15 cellular contexts compared by ENCODE assay signal in genomic region chr4:82367438-82368097, GRCh38. TPM values are rescaled to one million over a fixed set of nuclear protein-coding genes. Genes with fewer than 3 reads are reported as not detected.
DNase-seq lines count a peak whose midpoint lies in the region; ATAC-seq, FAIRE-seq and TF ChIP-seq lines count a peak whose summit lies in the region.
"Had no signal": no experiment of that assay in that cellular context is flagged by ENCODE, and none has a peak within 500 bp of the region (broad histone marks: within the 10 kb centered on the region; RNA-seq: fewer than 3 reads in every experiment).

No MANE protein-coding gene starts in this region.

- peaks cover 92% of the 10 kb centered on the region for H4K20me1 ChIP-seq in OCI-LY7 (ENCODE audit: insufficient read depth, low read length)
- H4K20me1 ChIP-seq in K562 (replicated peaks; ENCODE audit: control insufficient read depth, insufficient read depth, low read length) = peaks cover 79% of the 10 kb centered on the region
- H4K20me1 ChIP-seq in osteoblast (ENCODE audit: insufficient read depth, low read length) = peaks cover 84% of the 10 kb centered on the region

- peak; percentile 68 for FAIRE-seq in K562 (lab: Jason Lieb, UNC)

- DNase-seq in T-helper 1 cell = no peak
- no peak for DNase-seq in OCI-LY7 (ENCODE audit: low spot score)
- DNase-seq in K562 (ENCODE audit: extremely low read depth in 1 of 4, low spot score in 3 of 4) = peak in 2 of 4 experiments; percentile 43 to 54
- no peak for DNase-seq in osteoblast (ENCODE audit: insufficient read length, low spot score, missing footprints)
- no peak for DNase-seq in activated CD8-positive, alpha-beta memory T cell treated with anti-CD3 and anti-CD28 coated beads for 24 hours
- no peak for DNase-seq in activated CD4-positive, CD25-positive, alpha-beta regulatory T cell treated with anti-CD3 and anti-CD28 coated beads, Interleukin-2, amount 50 U/mL, for 72 hours
- no peak for DNase-seq in foreskin melanocyte
- DNase-seq: DMS153; effector CD8-positive, alpha-beta T cell; head of caudate nucleus; NCI-H2171 treated with DMSO at 0.1 percent for 48 hours; stimulated activated CD4-positive, alpha-beta T cell treated with anti-CD3 and anti-CD28 coated beads, Interleukin-4, amount 100 ng/mL, for 1 hour; WERI-Rb-1 had no signal

- 37% methylated on average over 5 of the region's 5 CpGs for WGBS in K562 (ENCODE audit: insufficient coverage, low coverage, missing lambda C conversion rate)

- H3K9ac ChIP-seq in K562 (ENCODE audit: insufficient read depth in 1 of 2, low read depth in 2 of 2, low read length in 2 of 2) = 0 out of 4 replicates have a peak overlapping the region, but pooled peaks have one; percentile 14 to 39

- TF ChIP-seq POLR2A in K562 (conservative IDR thresholded peaks at IDR 0.05) = peak; percentile 33

- POLR2A ChIA-PET in OCI-LY7 (lab: Charles Lee) = interaction anchor here (2.4 kb wide), 1 partner anchor 12 kb away, joined by 17 read pairs; no protein-coding TSS in a partner anchor
- POLR2A ChIA-PET in K562 (lab: Yijun Ruan, JAX) = interaction anchor here (0.7 to 1.4 kb wide), 2 partner anchors 12 to 34 kb away, joined by 3 to 4 read pairs; no protein-coding TSS in a partner anchor

- H3K27ac Mint-ChIP-seq in T-helper 1 cell treated with Interleukin-12 subunit alpha and Interleukin-12 subunit beta and Interleukin-4 antibody, amounts not matched to agents 30 μg/mL and 1 μg/mL, for 36 hours = peak overlapping the region; percentile 45

- in situ Hi-C loops in K562 (cut with MboI) = no loop called here

- BruUV-seq in OCI-LY7 (replicated peaks; lab: Mats Ljungman, UMichigan) (no TSS peak), K562 (replicated peaks; lab: Mats Ljungman, UMichigan) (no TSS peak)

- H3K4me3 ChIP-seq in OCI-LY7 (ENCODE audit: low read depth, low read length, poor library complexity, severe bottlenecking) = peak overlapping the region; percentile 99
- no peak overlapping the region for H3K4me3 ChIP-seq in K562
- no peak overlapping the region for H3K4me3 ChIP-seq in osteoblast (ENCODE audit: insufficient read depth, low read length)
- H3K4me3 ChIP-seq: prostate gland had no signal

- no peaks in the 10 kb centered on the region for H3K9me2 ChIP-seq in OCI-LY7 (ENCODE audit: insufficient read depth, low read length)

- no peaks in the 10 kb centered on the region for H3K9me3 Mint-ChIP-seq in T-helper 1 cell treated with Interleukin-12 subunit alpha and Interleukin-12 subunit beta and Interleukin-4 antibody, amounts not matched to agents 30 μg/mL and 1 μg/mL, for 36 hours

- no peaks in the 10 kb centered on the region for H3K27me3 Mint-ChIP-seq in T-helper 1 cell treated with Interleukin-12 subunit alpha and Interleukin-12 subunit beta and Interleukin-4 antibody, amounts not matched to agents 30 μg/mL and 1 μg/mL, for 36 hours (ENCODE audit: low read depth)

- no peaks in the 10 kb centered on the region for H3K9me3 ChIP-seq in OCI-LY7 (ENCODE audit: low read length)
- H3K9me3 ChIP-seq in K562 (replicated peaks; ENCODE audit: control insufficient read depth, insufficient read depth, low read depth, low read length) = no peaks in the 10 kb centered on the region
- H3K9me3 ChIP-seq in osteoblast (ENCODE audit: low read depth, low read length) = no peaks in the 10 kb centered on the region
- H3K9me3 ChIP-seq: prostate gland had no signal

- H3K4me2 ChIP-seq in OCI-LY7 (ENCODE audit: low read length) (peak overlapping the region; percentile 92), K562 (ENCODE audit: insufficient read depth, low read length) (peak overlapping the region; percentile 57), osteoblast (ENCODE audit: insufficient read depth, low read length) (no peak overlapping the region)

- peaks cover 100% of the 10 kb centered on the region for H3K79me2 ChIP-seq in OCI-LY7 (ENCODE audit: insufficient read depth, low read depth, low read length)
- peaks cover 100% of the 10 kb centered on the region for H3K79me2 ChIP-seq in K562 (ENCODE audit: control insufficient read depth, insufficient read depth, low read length)
- H3K79me2 ChIP-seq in osteoblast (ENCODE audit: insufficient read depth, low read length) = peaks cover 98% of the 10 kb centered on the region

- peaks cover 64% of the 10 kb centered on the region for H3K4me1 Mint-ChIP-seq in T-helper 1 cell treated with Interleukin-12 subunit alpha and Interleukin-12 subunit beta and Interleukin-4 antibody, amounts not matched to agents 30 μg/mL and 1 μg/mL, for 36 hours (ENCODE audit: low read depth)

- H3K9me1 ChIP-seq in K562 (ENCODE audit: control insufficient read depth, insufficient read depth, low read length) = no peaks in the 10 kb centered on the region

- no peak for TF ChIP-seq RAD21 in K562 (CRISPR knock-in tag; conservative IDR thresholded peaks at IDR 0.05 in 1 of 2, IDR thresholded peaks at IDR 0.05 in 1 of 2)

- no peak overlapping the region for H3K27ac ChIP-seq in OCI-LY7 (ENCODE audit: low read depth, low read length, poor library complexity, severe bottlenecking)
- peak overlapping the region; percentile 25; the same call in 2 of the 3 replicates for H3K27ac ChIP-seq in K562 (ENCODE audit: extremely low read depth, low read depth, low read length)
- peak overlapping the region; percentile 19 for H3K27ac ChIP-seq in osteoblast (ENCODE audit: low read depth, low read length)
- H3K27ac ChIP-seq: prostate gland, WERI-Rb-1 had no signal

- ATAC-seq in K562 = peak; percentile 60

- intact Hi-C loops in OCI-LY7 (cut with micrococcal nuclease; ENCODE audit: unreplicated experiment) = no loop called here
- intact Hi-C loops in K562 (cut with micrococcal nuclease) = no loop called here

- peak; percentile 38; the same call in 1 of the 2 replicates for TF ChIP-seq EP300 in K562 (IDR thresholded peaks at IDR 0.05; ENCODE audit: low read length)

- H3K36me3 Mint-ChIP-seq in T-helper 1 cell treated with Interleukin-12 subunit alpha and Interleukin-12 subunit beta and Interleukin-4 antibody, amounts not matched to agents 30 μg/mL and 1 μg/mL, for 36 hours (ENCODE audit: low read depth) = peaks cover 49% of the 10 kb centered on the region

- H3K27me3 ChIP-seq in K562 (ENCODE audit: control insufficient read depth in 2 of 2, insufficient read depth in 2 of 2, low read length in 2 of 2) = no peaks in the 10 kb centered on the region
- H3K27me3 ChIP-seq in osteoblast (ENCODE audit: insufficient read depth, low read length) = no peaks in the 10 kb centered on the region

- peaks cover 81% of the 10 kb centered on the region for H3K4me1 ChIP-seq in OCI-LY7 (ENCODE audit: insufficient read depth, low read length, poor library complexity, severe bottlenecking)
- peaks cover 10 to 34% of the 10 kb centered on the region in 2 experiments; a peak in 4 of 5 replicates for H3K4me1 ChIP-seq in K562 (replicated peaks in 1 of 2; ENCODE audit: control insufficient read depth in 2 of 2, insufficient read depth in 2 of 2, low read length in 2 of 2)
- peaks cover 21% of the 10 kb centered on the region for H3K4me1 ChIP-seq in osteoblast (ENCODE audit: insufficient read depth, low read length)

- peak overlapping the region; percentile 54 for H3K4me3 Mint-ChIP-seq in T-helper 1 cell treated with Interleukin-12 subunit alpha and Interleukin-12 subunit beta and Interleukin-4 antibody, amounts not matched to agents 30 μg/mL and 1 μg/mL, for 36 hours

- CTCF ChIA-PET in OCI-LY7 (lab: Charles Lee; ENCODE audit: unreplicated experiment) = no interaction called here
- CTCF ChIA-PET in K562 (lab: Yijun Ruan, JAX; ENCODE audit: low intra/inter-chr PET ratio) = no interaction called here

- TF ChIP-seq CTCF in OCI-LY7 (conservative IDR thresholded peaks at IDR 0.05; ENCODE audit: low read length) (no peak), K562 (IDR thresholded peaks at IDR 0.05 in 2 of 3, conservative IDR thresholded peaks at IDR 0.05 in 1 of 3; ENCODE audit: insufficient read depth in 2 of 3, low read depth in 1 of 3, low read length in 3 of 3) (no peak), osteoblast (IDR thresholded peaks at IDR 0.05; ENCODE audit: extremely low read depth, low read depth, low read length) (no peak)

- H2AFZ ChIP-seq in OCI-LY7 (ENCODE audit: low read length) (no peak overlapping the region), K562 (ENCODE audit: low read depth, low read length) (no peak overlapping the region), osteoblast (ENCODE audit: low read length) (no peak overlapping the region)

- H3K36me3 ChIP-seq in OCI-LY7 (ENCODE audit: insufficient read depth, low read length) (peaks cover 97% of the 10 kb centered on the region), K562 (ENCODE audit: control insufficient read depth, insufficient read depth, low read length) (peaks cover 92% of the 10 kb centered on the region), osteoblast (ENCODE audit: insufficient read depth, low read length) (peaks cover 21% of the 10 kb centered on the region)
- H3K36me3 ChIP-seq: prostate gland had no signal

TF ChIP-seq in K562, 482 proteins besides CTCF, POLR2A, EP300 and RAD21 (continues in another document):
- TF ChIP-seq GTF2F1 (IDR thresholded peaks at IDR 0.05; ENCODE audit: low read depth, low read length) (no peak), SMAD4 (CRISPR knock-in tag; conservative IDR thresholded peaks at IDR 0.05) (0 out of 2 replicates have a peak, but pooled peaks have one; percentile 29), CBFA2T3 (IDR thresholded peaks at IDR 0.05) (peak; percentile 20; the same call in 1 of the 2 replicates), ZNF445 (CRISPR knock-in tag; IDR thresholded peaks at IDR 0.05; ENCODE audit: low read depth) (no peak), MEIS2 (IDR thresholded peaks at IDR 0.05; ENCODE audit: partially characterized antibody) (peak; percentile 56)

RNA-seq across cellular contexts. Expression of gene HNRNPD, which starts 6.2 kb away (rescaled TPM):
- 127 and 159 TPM in 2 replicates for total RNA-seq in OCI-LY7 (2014; rRNA removed; shearing (Covaris generic))
- total RNA-seq in OCI-LY7 (2022) (572 and 601 TPM in 2 replicates), K562 (2014; rRNA removed) (157 and 160 TPM in 2 replicates), K562 (2014; rRNA removed; fragmentation: Illumina TruSeq; extraction: Trizol) (98.8 and 120 TPM in 2 replicates), K562 (2015; rRNA removed; fragmentation: Illumina TruSeq; extraction: Trizol) (135 and 147 TPM in 2 replicates), K562 (2021) (346 and 422 TPM in 2 replicates), osteoblast (19.2 and 19.4 TPM in 2 replicates)
- 121 and 345 TPM in 2 replicates for total RNA-seq in K562 (2011; cell fraction: chromatin; rRNA removed; ENCODE audit: low replicate concordance)
- total RNA-seq in K562 (2011; cell fraction: nucleolus; rRNA removed) = 98.2 and 123 TPM in 2 replicates
- total RNA-seq in K562 (2011; cell fraction: nucleoplasm; rRNA removed) = 163 and 222 TPM in 2 replicates
- polyA plus RNA-seq in K562 (2011; rRNA removed) (92.4 and 129 TPM in 2 replicates), K562 (2014; fragmentation: Illumina TruSeq; extraction: Trizol) (851 and 955 TPM in 2 replicates), K562 (2014; fragmentation: Nextera tagmentation; extraction: Ambion mirVana) (100 to 1,000 TPM; 152 to 187 TPM), K562 (2014; rRNA removed) (307 and 442 TPM in 2 replicates)
- polyA plus RNA-seq in K562 (2011; cell fraction: cytosol; rRNA removed) = 36.9 and 58.0 TPM in 2 replicates
- 162 and 252 TPM in 2 replicates for polyA plus RNA-seq in K562 (2011; cell fraction: nucleus; rRNA removed)
- polyA plus RNA-seq in K562 (2012) = 291 and 588 TPM in 2 replicates
- polyA minus RNA-seq in K562 (2011; rRNA and poly(A)+ RNA removed) = 51.2 and 75.0 TPM in 2 replicates
- 73.1 and 75.2 TPM in 2 replicates for polyA minus RNA-seq in K562 (2011; cell fraction: cytosol; rRNA and poly(A)+ RNA removed)
- polyA minus RNA-seq in K562 (2011; cell fraction: nucleus; rRNA and poly(A)+ RNA removed) = 54.7 and 85.6 TPM in 2 replicates
